ENCODE assay signal across 8 cellular contexts in the genomic region with DNA sequence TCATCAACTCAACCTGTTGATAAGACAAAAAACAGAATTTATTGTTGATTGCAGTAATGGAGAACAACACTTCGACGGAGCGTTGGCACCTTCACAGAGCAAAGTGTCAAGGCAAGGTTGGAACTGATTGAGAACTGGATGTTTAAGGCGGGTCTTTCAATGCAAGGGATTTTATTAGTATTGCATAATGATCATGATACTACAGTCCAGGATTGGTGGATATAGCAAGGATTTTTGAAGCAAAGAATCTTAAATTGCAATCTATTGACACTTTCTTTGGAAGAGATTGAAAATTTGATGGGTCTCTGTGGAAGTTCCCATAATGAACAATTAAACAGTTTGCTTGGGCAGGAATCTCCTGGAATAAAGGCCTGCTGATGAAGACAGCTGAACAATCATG. TPM values are rescaled to one million over a fixed set of nuclear protein-coding genes. Genes with fewer than 3 reads are reported as not detected.
DNase-seq lines count a peak whose midpoint lies in the region; ATAC-seq and TF ChIP-seq lines count a peak whose summit lies in the region.

No MANE protein-coding gene starts in this region.

- H2AFZ ChIP-seq in DND-41 (ENCODE audit: low read depth, low read length), result peak overlapping the region; percentile 89
- H2AFZ ChIP-seq in OCI-LY1 (ENCODE audit: low read length), result no peak overlapping the region

- no peaks in the 10 kb centered on the region for H4K20me1 ChIP-seq in DND-41 (ENCODE audit: insufficient read depth, low read length)
- no peaks in the 10 kb centered on the region for H4K20me1 ChIP-seq in OCI-LY1 (ENCODE audit: insufficient read depth, low read length)

- H3K4me3 ChIP-seq in DND-41 (ENCODE audit: low read depth in 1 of 2, low read length in 2 of 2) (peak overlapping the region in 1 of 2 experiments; percentile 78; a peak in 2 of 4 replicates), OCI-LY1 (ENCODE audit: low read depth, low read length, poor library complexity, severe bottlenecking) (peak overlapping the region; percentile 68), esophagus squamous epithelium (peak overlapping the region; percentile 60 to 95 (median 66))
- H3K4me3 ChIP-seq in effector memory CD4-positive, alpha-beta T cell (ENCODE audit: insufficient read depth, low read depth, low read length, poor library complexity, severe bottlenecking), result no peak overlapping the region

- peak overlapping the region; percentile 87 for H3K4me3 Mint-ChIP-seq in osteocyte (ENCODE audit: unreplicated experiment)

- no peaks in the 10 kb centered on the region for H3K27me3 ChIP-seq in DND-41 (ENCODE audit: insufficient read depth, low read length, poor library complexity)
- H3K27me3 ChIP-seq in OCI-LY1 (ENCODE audit: insufficient read depth, low read length), result no peaks in the 10 kb centered on the region
- H3K27me3 ChIP-seq in esophagus squamous epithelium, result no peaks in the 10 kb centered on the region
- no peaks in the 10 kb centered on the region for H3K27me3 ChIP-seq in effector memory CD4-positive, alpha-beta T cell (replicated peaks; ENCODE audit: control insufficient read depth, insufficient read depth, low read length, poor library complexity, severe bottlenecking)

- peaks cover 12% of the 10 kb centered on the region for H3K9me3 ChIP-seq in DND-41 (ENCODE audit: insufficient read depth, low read length, severe bottlenecking)
- no peaks in the 10 kb centered on the region for H3K9me3 ChIP-seq in OCI-LY1 (ENCODE audit: low read length)
- peaks cover 0 to 29% (median 0%) of the 10 kb centered on the region in 3 donors for H3K9me3 ChIP-seq in esophagus squamous epithelium
- no peaks in the 10 kb centered on the region for H3K9me3 ChIP-seq in effector memory CD4-positive, alpha-beta T cell (ENCODE audit: control insufficient read depth, low read length)

- H3K36me3 ChIP-seq in DND-41 (ENCODE audit: insufficient read depth, low read length) (peaks cover 18% of the 10 kb centered on the region; the same call in 1 of the 2 replicates), OCI-LY1 (ENCODE audit: insufficient read depth, low read length) (no peaks in the 10 kb centered on the region), esophagus squamous epithelium (peaks cover 0 to 22% (median 0%) of the 10 kb centered on the region in 3 donors)
- peaks cover 16% of the 10 kb centered on the region for H3K36me3 ChIP-seq in effector memory CD4-positive, alpha-beta T cell (ENCODE audit: control insufficient read depth, insufficient read depth, low read length)

- intact Hi-C loops in esophagus squamous epithelium (cut with DNase I), result no loop called here

- peak overlapping the region; percentile 79 for H3K4me2 ChIP-seq in DND-41 (ENCODE audit: insufficient read depth, low read length)
- 0 out of 2 replicates have a peak overlapping the region, but pooled peaks have one; percentile 74 for H3K4me2 ChIP-seq in OCI-LY1 (ENCODE audit: low read length)

- no peak for DNase-seq in DND-41
- DNase-seq in esophagus squamous epithelium (lab: John Stamatoyannopoulos, UW), result no peak
- DNase-seq in osteocyte (ENCODE audit: extremely low spot score, unreplicated experiment), result no peak
- no peak for DNase-seq in NCI-H69 (lab: John Stamatoyannopoulos, UW)
- DNase-seq in NCI-H526 (lab: John Stamatoyannopoulos, UW), result no peak
- DNase-seq in GM10266 (ENCODE audit: extremely low spot score), result no peak
- DNase-seq in effector memory CD4-positive, alpha-beta T cell, result no peak

- H3K27me3 Mint-ChIP-seq in osteocyte (ENCODE audit: unreplicated experiment), result no peaks in the 10 kb centered on the region

- H3K4me1 Mint-ChIP-seq in osteocyte (ENCODE audit: unreplicated experiment), result peaks cover 16% of the 10 kb centered on the region

- ATAC-seq in DND-41 (ENCODE audit: insufficient read depth, low read depth), result no peak

- no peak for TF ChIP-seq CTCF in DND-41 (IDR thresholded peaks at IDR 0.05; ENCODE audit: borderline replicate concordance, extremely low read depth, low read length, poor library complexity, severe bottlenecking)
- TF ChIP-seq CTCF in OCI-LY1 (IDR thresholded peaks at IDR 0.05; ENCODE audit: low read length), result no peak
- TF ChIP-seq CTCF in esophagus squamous epithelium (IDR thresholded peaks at IDR 0.05), result no peak
- no peak for TF ChIP-seq CTCF in osteocyte (IDR thresholded peaks at IDR 0.05)
- no peak for TF ChIP-seq CTCF in GM10266 (IDR thresholded peaks at IDR 0.05; ENCODE audit: control insufficient read depth, insufficient read depth, low read depth, missing control alignments)

- no peaks in the 10 kb centered on the region for H3F3A ChIP-seq in OCI-LY1 (ENCODE audit: insufficient read depth, low read length)

- H3K9ac ChIP-seq in DND-41 (ENCODE audit: low read depth, low read length) (no peak overlapping the region), OCI-LY1 (ENCODE audit: low read length) (no peak overlapping the region)

- H3K9me3 Mint-ChIP-seq in osteocyte (ENCODE audit: unreplicated experiment), result peaks cover 25% of the 10 kb centered on the region

- TF ChIP-seq POLR2A in esophagus squamous epithelium (IDR thresholded peaks at IDR 0.05), result no peak

- H3K79me2 ChIP-seq in DND-41 (ENCODE audit: insufficient read depth, low read length) (peaks cover 14% of the 10 kb centered on the region), OCI-LY1 (ENCODE audit: insufficient read depth, low read length) (no peaks in the 10 kb centered on the region)

- H3K9me2 ChIP-seq in OCI-LY1 (ENCODE audit: low read depth, low read length), result no peaks in the 10 kb centered on the region

- H3K4me1 ChIP-seq in DND-41 (ENCODE audit: insufficient read depth, low read length) (peaks cover 18% of the 10 kb centered on the region), OCI-LY1 (ENCODE audit: insufficient read depth, low read length, severe bottlenecking) (peaks cover 4% of the 10 kb centered on the region), esophagus squamous epithelium (peaks cover 0 to 19% (median 5%) of the 10 kb centered on the region in 3 donors)
- peaks cover 5% of the 10 kb centered on the region for H3K4me1 ChIP-seq in effector memory CD4-positive, alpha-beta T cell (ENCODE audit: control insufficient read depth, insufficient read depth, low read length, poor library complexity, severe bottlenecking)

- no peak overlapping the region for H3K27ac Mint-ChIP-seq in osteocyte (ENCODE audit: unreplicated experiment)

- H3K27ac ChIP-seq in DND-41 (ENCODE audit: low read length), result no peak overlapping the region
- H3K27ac ChIP-seq in OCI-LY1 (ENCODE audit: low read depth, low read length, poor library complexity, severe bottlenecking), result no peak overlapping the region
- no peak overlapping the region for H3K27ac ChIP-seq in esophagus squamous epithelium
- H3K27ac ChIP-seq in effector memory CD4-positive, alpha-beta T cell (ENCODE audit: insufficient read depth, low read length, poor library complexity, severe bottlenecking), result no peak overlapping the region

- H3K36me3 Mint-ChIP-seq in osteocyte (ENCODE audit: unreplicated experiment), result peaks cover 22% of the 10 kb centered on the region

- WGBS in esophagus squamous epithelium, 2 donors, result 90 to 97% methylated on average over 4 of the region's 4 CpGs

RNA-seq across cellular contexts. Expression of gene ZNF235, which starts 0.6 kb away (rescaled TPM):
- total RNA-seq in esophagus squamous epithelium, result 1 to 10 TPM; 1.8 to 3.6 (median 2.1) TPM
- 8.9 and 9.7 TPM in 2 replicates for total RNA-seq in osteocyte

RNA-seq across cellular contexts. Expression of gene ZNF233, which starts 45.8 kb away (rescaled TPM):
- total RNA-seq in esophagus squamous epithelium, result under 1 TPM in 1 of 4 donors, not detected in 3; 0.57 TPM
- 1.6 and 2.5 TPM in 2 replicates for total RNA-seq in osteocyte

RNA-seq across cellular contexts. Expression of gene ZNF112, which starts 51.0 kb away (rescaled TPM):
- total RNA-seq in esophagus squamous epithelium (1 to 10 TPM in 3 of 4 donors, under 1 TPM in 1; 0.83 to 5.9 (median 2.6) TPM), osteocyte (7.8 and 8.8 TPM in 2 replicates)
